19 cellular contexts compared by ENCODE assay signal in genomic region chr2:231029563-231029962, GRCh38. TPM values are rescaled to one million over a fixed set of nuclear protein-coding genes. Genes with fewer than 3 reads are reported as not detected.
DNase-seq lines count a peak whose midpoint lies in the region; ATAC-seq and TF ChIP-seq lines count a peak whose summit lies in the region.
"Had no signal": no experiment of that assay in that cellular context is flagged by ENCODE, and none has a peak within 500 bp of the region (broad histone marks: within the 10 kb centered on the region; RNA-seq: fewer than 3 reads in every experiment).

No MANE protein-coding gene starts in this region.

- CTCF ChIA-PET in activated CD4-positive, alpha-beta T cell treated with anti-CD3 and anti-CD28 coated beads for 36 hours (lab: Charles Lee) = interaction anchor here (3.2 kb wide), 1 partner anchor 23 kb away, joined by 9 read pairs; no protein-coding TSS in a partner anchor

- POLR2A ChIA-PET in activated CD4-positive, alpha-beta T cell treated with anti-CD3 and anti-CD28 coated beads for 36 hours (lab: Charles Lee) = no interaction called here

- peak; percentile 20 for DNase-seq in activated CD4-positive, alpha-beta T cell treated with anti-CD3 and anti-CD28 coated beads for 36 hours
- DNase-seq in activated CD4-positive, alpha-beta T cell treated with anti-CD3 and anti-CD28 coated beads, Interleukin-2, amount 50 U/mL, for 48 hours = no peak
- peak in 26 of 42 donors; percentile 28 to 75 (median 54) for DNase-seq in head of caudate nucleus
- DNase-seq in testis = peak; percentile 50
- DNase-seq in T-helper 9 cell = no peak
- DNase-seq: AML-193; CD4-positive, alpha-beta memory T cell; DMS79 treated with DMSO at 0.1 percent for 48 hours; GF-D8 had no signal

- no peak for TF ChIP-seq POLR2A in testis (IDR thresholded peaks at IDR 0.05)

- H3K27me3 ChIP-seq in testis = no peaks in the 10 kb centered on the region

- H3K9me3 Mint-ChIP-seq in activated CD4-positive, alpha-beta T cell treated with anti-CD3 and anti-CD28 coated beads for 36 hours (ENCODE audit: low read depth) = no peaks in the 10 kb centered on the region
- H3K9me3 Mint-ChIP-seq in activated T-helper 17 cell treated with anti-CD3 and anti-CD28 coated beads, Interleukin-2, amount 50 U/mL, for 72 hours = no peaks in the 10 kb centered on the region
- H3K9me3 Mint-ChIP-seq: CD4-positive, alpha-beta memory T cell had no signal

- no peaks in the 10 kb centered on the region for H3K36me3 ChIP-seq in testis (ENCODE audit: low read depth, missing control alignments)
- H3K36me3 ChIP-seq: HAP-1 had no signal

- no peaks in the 10 kb centered on the region for H3K4me1 Mint-ChIP-seq in activated CD4-positive, alpha-beta T cell treated with anti-CD3 and anti-CD28 coated beads for 36 hours
- no peaks in the 10 kb centered on the region for H3K4me1 Mint-ChIP-seq in activated T-helper 17 cell treated with anti-CD3 and anti-CD28 coated beads, Interleukin-2, amount 50 U/mL, for 72 hours
- H3K4me1 Mint-ChIP-seq: CD14-positive monocyte; CD4-positive, alpha-beta memory T cell had no signal

- H3K27me3 Mint-ChIP-seq in activated CD4-positive, alpha-beta T cell treated with anti-CD3 and anti-CD28 coated beads for 36 hours = peaks cover 4% of the 10 kb centered on the region
- peaks cover 6% of the 10 kb centered on the region for H3K27me3 Mint-ChIP-seq in activated T-helper 17 cell treated with anti-CD3 and anti-CD28 coated beads, Interleukin-2, amount 50 U/mL, for 72 hours

- H3K27ac Mint-ChIP-seq in activated CD4-positive, alpha-beta T cell treated with anti-CD3 and anti-CD28 coated beads for 36 hours = no peak overlapping the region
- no peak overlapping the region for H3K27ac Mint-ChIP-seq in activated T-helper 17 cell treated with anti-CD3 and anti-CD28 coated beads, Interleukin-2, amount 50 U/mL, for 72 hours
- H3K27ac Mint-ChIP-seq: CD14-positive monocyte; CD4-positive, alpha-beta memory T cell had no signal

- no peaks in the 10 kb centered on the region for H3K36me3 Mint-ChIP-seq in activated CD4-positive, alpha-beta T cell treated with anti-CD3 and anti-CD28 coated beads for 36 hours (ENCODE audit: low read depth)
- no peaks in the 10 kb centered on the region for H3K36me3 Mint-ChIP-seq in activated T-helper 17 cell treated with anti-CD3 and anti-CD28 coated beads, Interleukin-2, amount 50 U/mL, for 72 hours (ENCODE audit: low read depth)
- H3K36me3 Mint-ChIP-seq: CD14-positive monocyte; CD4-positive, alpha-beta memory T cell had no signal

- ATAC-seq in activated CD4-positive, alpha-beta T cell treated with anti-CD3 and anti-CD28 coated beads for 36 hours = no peak
- ATAC-seq in activated T-helper 17 cell treated with anti-CD3 and anti-CD28 coated beads, Interleukin-2, amount 50 U/mL, for 72 hours (replicated peaks) = peak; percentile 39
- no peak for ATAC-seq in GM19463 (IDR thresholded peaks at IDR 0.05; ENCODE audit: unreplicated experiment)
- ATAC-seq: A549 had no signal

- WGBS in testis, 2 donors = 33 to 62% methylated on average over 9 of the region's 9 CpGs

- H3K4me1 ChIP-seq in testis = no peaks in the 10 kb centered on the region
- H3K4me1 ChIP-seq: HAP-1 had no signal

- no peak for TF ChIP-seq CTCF in testis (IDR thresholded peaks at IDR 0.05)

- H3K4me3 Mint-ChIP-seq in activated CD4-positive, alpha-beta T cell treated with anti-CD3 and anti-CD28 coated beads for 36 hours = no peak overlapping the region
- no peak overlapping the region for H3K4me3 Mint-ChIP-seq in activated T-helper 17 cell treated with anti-CD3 and anti-CD28 coated beads, Interleukin-2, amount 50 U/mL, for 72 hours
- H3K4me3 Mint-ChIP-seq: CD14-positive monocyte; CD4-positive, alpha-beta memory T cell had no signal

- H3K9me3 ChIP-seq in testis = no peaks in the 10 kb centered on the region
- H3K9me3 ChIP-seq: A549, HAP-1 had no signal

- intact Hi-C loops in activated CD4-positive, alpha-beta T cell treated with anti-CD3 and anti-CD28 coated beads for 36 hours (cut with DNase I, micrococcal nuclease) = no loop called here
- intact Hi-C loops in head of caudate nucleus (cut with DNase I) (no loop called here), testis (cut with DNase I; ENCODE audit: low total_unique reads) (no loop called here)

- H3K27ac ChIP-seq in testis = no peak overlapping the region
- H3K27ac ChIP-seq: 22Rv1, A549, HL-60 had no signal

- no peak overlapping the region for H3K4me3 ChIP-seq in testis
- H3K4me3 ChIP-seq: A549, HAP-1 had no signal

RNA-seq across cellular contexts. Expression of gene C2orf72, which starts 7.8 kb away (rescaled TPM):
- 1 to 10 TPM; 2.0 to 3.8 TPM for total RNA-seq in activated CD4-positive, alpha-beta T cell treated with anti-CD3 and anti-CD28 coated beads for 36 hours
- 1 to 10 TPM in 1 of 2 donors, under 1 TPM in 1; 0.48 to 3.3 TPM for total RNA-seq in activated T-helper 17 cell treated with anti-CD3 and anti-CD28 coated beads, Interleukin-2, amount 50 U/mL, for 72 hours
- total RNA-seq in testis = 1 to 10 TPM; 5.3 to 6.9 TPM
- polyA plus RNA-seq in testis (ENCODE audit: insufficient read depth, low read depth, low replicate concordance) = 2.7 TPM
- total RNA-seq: CD4-positive, alpha-beta memory T cell had no signal
- polyA plus RNA-seq: CD14-positive monocyte; CD4-positive, alpha-beta memory T cell had no signal

RNA-seq across cellular contexts. Expression of gene PSMD1, which starts 27.1 kb away (rescaled TPM):
- total RNA-seq in activated CD4-positive, alpha-beta T cell treated with anti-CD3 and anti-CD28 coated beads for 36 hours = 100 to 1,000 TPM; 112 to 160 TPM
- total RNA-seq in activated T-helper 17 cell treated with anti-CD3 and anti-CD28 coated beads, Interleukin-2, amount 50 U/mL, for 72 hours = 100 to 1,000 TPM in 1 of 2 donors, 10 to 100 TPM in 1; 70.2 to 154 TPM
- total RNA-seq in testis = 10 to 100 TPM; 60.8 to 66.8 TPM
- polyA plus RNA-seq in testis (ENCODE audit: insufficient read depth, low read depth, low replicate concordance) = 69.6 TPM

RNA-seq across cellular contexts. Expression of gene SPATA3, which starts 33.6 kb away (rescaled TPM):
- 1 to 10 TPM; 1.1 to 1.3 TPM for total RNA-seq in activated CD4-positive, alpha-beta T cell treated with anti-CD3 and anti-CD28 coated beads for 36 hours
- 1 to 10 TPM; 2.2 to 2.5 TPM for total RNA-seq in activated T-helper 17 cell treated with anti-CD3 and anti-CD28 coated beads, Interleukin-2, amount 50 U/mL, for 72 hours
- 100 to 1,000 TPM in 1 of 2 donors, 10 to 100 TPM in 1; 18.6 to 127 TPM for total RNA-seq in testis
- polyA plus RNA-seq in testis (ENCODE audit: insufficient read depth, low read depth, low replicate concordance) = 211 TPM
- total RNA-seq: CD4-positive, alpha-beta memory T cell; H4; HT1080 had no signal
- polyA plus RNA-seq: A549; BJ; CD14-positive monocyte; CD4-positive, alpha-beta memory T cell had no signal

Comparison
In these comparisons a context has a peak if more than half of its experiments do, and no peak if none do; other contexts are left out.
1. DNase-seq: peak in activated CD4-positive, alpha-beta T cell treated with anti-CD3 and anti-CD28 coated beads for 36 hours (single experiment), head of caudate nucleus (26 of 42) and testis (single experiment); none in activated CD4-positive, alpha-beta T cell treated with anti-CD3 and anti-CD28 coated beads, Interleukin-2, amount 50 U/mL, for 48 hours (0 of 2) and T-helper 9 cell (single experiment).
2. RNA of gene SPATA3, which starts 33.6 kb away (total RNA-seq): 18.6 to 127 TPM in testis; 2.2 to 2.5 TPM in activated T-helper 17 cell treated with anti-CD3 and anti-CD28 coated beads, Interleukin-2, amount 50 U/mL, for 72 hours and 1.1 to 1.3 TPM in activated CD4-positive, alpha-beta T cell treated with anti-CD3 and anti-CD28 coated beads for 36 hours; every median in the first group is over 4 times any median in the second.